In genomic region chr19:49020931-49021895, GRCh38 we compare ENCODE assay signal across 1 cellular context.
TF ChIP-seq lines count a peak whose summit lies in the region.

No MANE protein-coding gene starts in this region.

TF ChIP-seq in HepG2, 621 proteins besides CTCF, POLR2A, EP300 and RAD21:
- TF ChIP-seq, protein P1, sequence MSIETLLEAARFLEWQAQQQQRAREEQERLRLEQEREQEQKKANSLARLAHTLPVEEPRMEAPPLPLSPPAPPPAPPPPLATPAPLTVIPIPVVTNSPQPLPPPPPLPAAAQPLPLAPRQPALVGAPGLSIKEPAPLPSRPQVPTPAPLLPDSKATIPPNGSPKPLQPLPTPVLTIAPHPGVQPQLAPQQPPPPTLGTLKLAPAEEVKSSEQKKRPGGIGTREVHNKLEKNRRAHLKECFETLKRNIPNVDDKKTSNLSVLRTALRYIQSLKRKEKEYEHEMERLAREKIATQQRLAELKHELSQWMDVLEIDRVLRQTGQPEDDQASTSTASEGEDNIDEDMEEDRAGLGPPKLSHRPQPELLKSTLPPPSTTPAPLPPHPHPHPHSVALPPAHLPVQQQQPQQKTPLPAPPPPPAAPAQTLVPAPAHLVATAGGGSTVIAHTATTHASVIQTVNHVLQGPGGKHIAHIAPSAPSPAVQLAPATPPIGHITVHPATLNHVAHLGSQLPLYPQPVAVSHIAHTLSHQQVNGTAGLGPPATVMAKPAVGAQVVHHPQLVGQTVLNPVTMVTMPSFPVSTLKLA (IDR thresholded peaks at IDR 0.05) = peak; percentile 10; the same call in 1 of the 2 replicates
- TF ChIP-seq CREB1 (IDR thresholded peaks at IDR 0.05) (0 out of 2 replicates have a peak, but pooled peaks have one; percentile 15), CREB1 (CRISPR knock-in tag; IDR thresholded peaks at IDR 0.05) (no peak), FOXP1 (IDR thresholded peaks at IDR 0.05) (0 out of 2 replicates have a peak, but pooled peaks have one; percentile 11), FOXP1 (CRISPR knock-in tag; IDR thresholded peaks at IDR 0.05) (no peak), ZNF414 (CRISPR knock-in tag; IDR thresholded peaks at IDR 0.05) (no peak), SKI (IDR thresholded peaks at IDR 0.05; ENCODE audit: partially characterized antibody) (peak; percentile 43), ARNTL (CRISPR knock-in tag; IDR thresholded peaks at IDR 0.05) (no peak), NR2F1 (CRISPR knock-in tag; IDR thresholded peaks at IDR 0.05) (peak in 1 of 2 experiments; percentile 63; a peak in 2 of 4 replicates), FOSL2 (CRISPR knock-in tag; IDR thresholded peaks at IDR 0.05) (peak; percentile 64), NR2C2 (CRISPR knock-in tag; IDR thresholded peaks at IDR 0.05; ENCODE audit: borderline replicate concordance) (0 out of 2 replicates have a peak, but pooled peaks have one; percentile 22)
